ENCODE assay signal across 1 cellular context in the genomic region with DNA sequence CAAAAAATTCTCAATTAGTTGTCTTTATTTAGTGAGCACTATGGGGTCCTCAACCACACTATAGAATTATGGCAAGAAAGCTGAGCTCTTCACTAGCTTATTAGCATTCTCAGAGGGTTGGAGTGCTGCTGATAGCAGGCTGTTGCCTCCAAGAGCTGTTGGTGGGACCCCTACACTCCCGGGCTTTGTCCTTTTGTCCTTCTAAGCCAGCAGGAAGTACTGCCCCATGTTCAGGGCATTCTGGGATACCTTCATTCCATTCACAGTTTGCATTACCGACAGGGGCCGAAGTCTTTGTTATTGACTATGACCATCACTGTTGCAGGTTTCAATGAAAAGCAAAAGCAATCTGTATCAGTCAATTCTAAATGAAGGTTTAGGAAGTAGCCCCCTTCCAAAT.
TF ChIP-seq lines count a peak whose summit lies in the region.

No MANE protein-coding gene starts in this region.

TF ChIP-seq in WTC11, 78 proteins besides CTCF, POLR2A, EP300 and RAD21 (continued from another document):
- TF ChIP-seq, protein P1, sequence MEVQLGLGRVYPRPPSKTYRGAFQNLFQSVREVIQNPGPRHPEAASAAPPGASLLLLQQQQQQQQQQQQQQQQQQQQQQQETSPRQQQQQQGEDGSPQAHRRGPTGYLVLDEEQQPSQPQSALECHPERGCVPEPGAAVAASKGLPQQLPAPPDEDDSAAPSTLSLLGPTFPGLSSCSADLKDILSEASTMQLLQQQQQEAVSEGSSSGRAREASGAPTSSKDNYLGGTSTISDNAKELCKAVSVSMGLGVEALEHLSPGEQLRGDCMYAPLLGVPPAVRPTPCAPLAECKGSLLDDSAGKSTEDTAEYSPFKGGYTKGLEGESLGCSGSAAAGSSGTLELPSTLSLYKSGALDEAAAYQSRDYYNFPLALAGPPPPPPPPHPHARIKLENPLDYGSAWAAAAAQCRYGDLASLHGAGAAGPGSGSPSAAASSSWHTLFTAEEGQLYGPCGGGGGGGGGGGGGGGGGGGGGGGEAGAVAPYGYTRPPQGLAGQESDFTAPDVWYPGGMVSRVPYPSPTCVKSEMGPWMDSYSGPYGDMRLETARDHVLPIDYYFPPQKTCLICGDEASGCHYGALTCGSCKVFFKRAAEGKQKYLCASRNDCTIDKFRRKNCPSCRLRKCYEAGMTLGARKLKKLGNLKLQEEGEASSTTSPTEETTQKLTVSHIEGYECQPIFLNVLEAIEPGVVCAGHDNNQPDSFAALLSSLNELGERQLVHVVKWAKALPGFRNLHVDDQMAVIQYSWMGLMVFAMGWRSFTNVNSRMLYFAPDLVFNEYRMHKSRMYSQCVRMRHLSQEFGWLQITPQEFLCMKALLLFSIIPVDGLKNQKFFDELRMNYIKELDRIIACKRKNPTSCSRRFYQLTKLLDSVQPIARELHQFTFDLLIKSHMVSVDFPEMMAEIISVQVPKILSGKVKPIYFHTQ (CRISPR knock-in tag; IDR thresholded peaks at IDR 0.05) = no peak
